In the genomic region with DNA sequence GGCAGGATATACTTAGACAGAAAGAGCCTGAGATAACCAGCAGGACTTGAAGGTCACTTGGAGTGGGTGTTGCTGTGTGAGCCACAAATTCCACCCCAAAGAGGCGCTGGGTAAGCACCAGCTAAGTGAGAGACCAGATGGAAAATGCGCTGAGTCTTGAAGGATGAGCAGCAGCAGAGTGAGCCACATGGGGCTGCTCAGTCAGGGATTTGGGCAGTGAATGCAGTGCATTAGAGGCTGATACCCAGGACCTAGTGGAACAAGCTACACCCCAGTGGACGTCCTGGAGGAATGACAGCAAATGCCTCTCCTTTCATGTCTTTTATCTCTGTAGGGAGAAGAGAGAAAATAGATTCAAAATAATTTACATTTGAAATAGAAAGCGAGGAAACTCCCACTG, we compare ENCODE assay signal across 17 cellular contexts. TPM values are rescaled to one million over a fixed set of nuclear protein-coding genes. Genes with fewer than 3 reads are reported as not detected.
DNase-seq lines count a peak whose midpoint lies in the region; ATAC-seq and TF ChIP-seq lines count a peak whose summit lies in the region.
"Had no signal": no experiment of that assay in that cellular context is flagged by ENCODE, and none has a peak within 500 bp of the region (broad histone marks: within the 10 kb centered on the region; RNA-seq: fewer than 3 reads in every experiment).

No MANE protein-coding gene starts in this region.

- DNase-seq in activated CD4-positive, alpha-beta T cell treated with anti-CD3 and anti-CD28 coated beads for 36 hours = peak; percentile 4
- DNase-seq in activated CD4-positive, alpha-beta T cell treated with anti-CD3 and anti-CD28 coated beads, Interleukin-2, amount 50 U/mL, for 1 hour = no peak
- DNase-seq in WERI-Rb-1 (peak; percentile 14), iPS-NIHi11 (ENCODE audit: low spot score) (peak; percentile 14), upper lobe of right lung (no peak), BE2C (no peak)
- DNase-seq: 8988T; AML-193; C1 segment of cervical spinal cord; Calu3; CD4-positive, alpha-beta T cell; DMS 273 treated with DMSO at 0.1 percent for 48 hours; HCEC 1CT; HFFc6 had no signal

- intact Hi-C loops in activated CD4-positive, alpha-beta T cell treated with anti-CD3 and anti-CD28 coated beads for 36 hours (cut with DNase I, micrococcal nuclease) = no loop called here
- intact Hi-C loops in upper lobe of right lung (cut with DNase I) = no loop called here

- H3K36me3 Mint-ChIP-seq in activated CD4-positive, alpha-beta T cell treated with anti-CD3 and anti-CD28 coated beads for 36 hours (ENCODE audit: low read depth) = no peaks in the 10 kb centered on the region

- peaks cover 6% of the 10 kb centered on the region for H3K27me3 Mint-ChIP-seq in activated CD4-positive, alpha-beta T cell treated with anti-CD3 and anti-CD28 coated beads for 36 hours

- CTCF ChIA-PET in activated CD4-positive, alpha-beta T cell treated with anti-CD3 and anti-CD28 coated beads for 36 hours (lab: Charles Lee) = no interaction called here

- no peak for ATAC-seq in activated CD4-positive, alpha-beta T cell treated with anti-CD3 and anti-CD28 coated beads for 36 hours
- ATAC-seq in upper lobe of right lung = peak; percentile 29
- ATAC-seq in HG03439 (IDR thresholded peaks at IDR 0.05; ENCODE audit: unreplicated experiment) = no peak
- ATAC-seq: GM12878 had no signal

- H3K27ac ChIP-seq in WERI-Rb-1 = no peak overlapping the region
- H3K27ac ChIP-seq in upper lobe of right lung = no peak overlapping the region

- POLR2A ChIA-PET in activated CD4-positive, alpha-beta T cell treated with anti-CD3 and anti-CD28 coated beads for 36 hours (lab: Charles Lee) = no interaction called here

- H3K36me3 ChIP-seq in WERI-Rb-1 (no peaks in the 10 kb centered on the region), upper lobe of right lung (no peaks in the 10 kb centered on the region), BE2C (no peaks in the 10 kb centered on the region)

- H3K4me3 ChIP-seq in WERI-Rb-1 (ENCODE audit: low read depth, low read length) (no peak overlapping the region), upper lobe of right lung (no peak overlapping the region), BE2C (ENCODE audit: low read depth, low read length) (no peak overlapping the region)
- H3K4me3 ChIP-seq: GM12878 had no signal

- H3K27ac Mint-ChIP-seq in activated CD4-positive, alpha-beta T cell treated with anti-CD3 and anti-CD28 coated beads for 36 hours = no peak overlapping the region
- H3K27ac Mint-ChIP-seq: CD4-positive, alpha-beta T cell; HFFc6 had no signal

- H3K4me3 Mint-ChIP-seq in activated CD4-positive, alpha-beta T cell treated with anti-CD3 and anti-CD28 coated beads for 36 hours = no peak overlapping the region
- H3K4me3 Mint-ChIP-seq: CD4-positive, alpha-beta T cell; HFFc6 had no signal

- H3K9me3 Mint-ChIP-seq in activated CD4-positive, alpha-beta T cell treated with anti-CD3 and anti-CD28 coated beads for 36 hours (ENCODE audit: low read depth) = no peaks in the 10 kb centered on the region
- H3K9me3 Mint-ChIP-seq: CD4-positive, alpha-beta T cell had no signal

- H3K4me1 ChIP-seq in upper lobe of right lung = no peaks in the 10 kb centered on the region
- no peaks in the 10 kb centered on the region for H3K4me1 ChIP-seq in BE2C

- H3K27me3 ChIP-seq in WERI-Rb-1 (ENCODE audit: insufficient read depth, low read depth, severe bottlenecking) = no peaks in the 10 kb centered on the region
- no peaks in the 10 kb centered on the region for H3K27me3 ChIP-seq in upper lobe of right lung
- no peaks in the 10 kb centered on the region for H3K27me3 ChIP-seq in BE2C

- no peaks in the 10 kb centered on the region for H3K9me3 ChIP-seq in WERI-Rb-1 (ENCODE audit: severe bottlenecking)
- no peaks in the 10 kb centered on the region for H3K9me3 ChIP-seq in upper lobe of right lung
- H3K9me3 ChIP-seq in BE2C = no peaks in the 10 kb centered on the region

- H3K4me1 Mint-ChIP-seq in activated CD4-positive, alpha-beta T cell treated with anti-CD3 and anti-CD28 coated beads for 36 hours = no peaks in the 10 kb centered on the region

- TF ChIP-seq CTCF in WERI-Rb-1 (IDR thresholded peaks at IDR 0.05; ENCODE audit: low read depth, low read length) = no peak
- no peak for TF ChIP-seq CTCF in upper lobe of right lung (IDR thresholded peaks at IDR 0.05)
- no peak for TF ChIP-seq CTCF in BE2C (IDR thresholded peaks at IDR 0.05; ENCODE audit: low read depth, low read length)

RNA-seq across cellular contexts. Expression of gene GRIK1, which starts 11.3 kb away (rescaled TPM):
- not detected for total RNA-seq in activated CD4-positive, alpha-beta T cell treated with anti-CD3 and anti-CD28 coated beads for 36 hours
- not detected for total RNA-seq in upper lobe of right lung
- not detected for polyA plus RNA-seq in BE2C (2012; ENCODE audit: insufficient read depth, insufficient read length, low read depth)
- total RNA-seq: Calu3; CD4-positive, alpha-beta T cell; G401; GM12878; HFFc6 had no signal

Comparison
In these comparisons a context has a peak if more than half of its experiments do, and no peak if none do; other contexts are left out.
1. DNase-seq: peak in activated CD4-positive, alpha-beta T cell treated with anti-CD3 and anti-CD28 coated beads for 36 hours (single experiment), WERI-Rb-1 (single experiment) and iPS-NIHi11 (single experiment); none in activated CD4-positive, alpha-beta T cell treated with anti-CD3 and anti-CD28 coated beads, Interleukin-2, amount 50 U/mL, for 1 hour (single experiment), upper lobe of right lung (single experiment) and BE2C (single experiment).